ENCODE assay signal across 1 cellular context in genomic region chr12:72272731-72273498, GRCh38.
TF ChIP-seq lines count a peak whose summit lies in the region.

No MANE protein-coding gene starts in this region.

TF ChIP-seq in WTC11, 78 proteins besides CTCF, POLR2A, EP300 and RAD21 (continued from another document):
- 0 out of 2 replicates have a peak, but pooled peaks have one; percentile 14 for TF ChIP-seq ZBTB43 (CRISPR knock-in tag; IDR thresholded peaks at IDR 0.05)
- no peak for TF ChIP-seq IRF2 (CRISPR knock-in tag; IDR thresholded peaks at IDR 0.05; ENCODE audit: borderline replicate concordance, low read depth)
- TF ChIP-seq PRRX2 (CRISPR knock-in tag; IDR thresholded peaks at IDR 0.05): no peak
- no peak for TF ChIP-seq RORB (CRISPR knock-in tag; IDR thresholded peaks at IDR 0.05)
- TF ChIP-seq ZNF232 (CRISPR knock-in tag; IDR thresholded peaks at IDR 0.05): no peak
- no peak for TF ChIP-seq KAT7 (CRISPR knock-in tag; IDR thresholded peaks at IDR 0.05; ENCODE audit: borderline replicate concordance)
- peak; percentile 33; the same call in 1 of the 2 replicates for TF ChIP-seq ETV6 (CRISPR knock-in tag; IDR thresholded peaks at IDR 0.05)
